Comparison of ENCODE assay signal across 13 cellular contexts in genomic region chr11:35362571-35362980, GRCh38. TPM values are rescaled to one million over a fixed set of nuclear protein-coding genes. Genes with fewer than 3 reads are reported as not detected.
DNase-seq lines count a peak whose midpoint lies in the region; ATAC-seq and TF ChIP-seq lines count a peak whose summit lies in the region.
"Had no signal": no experiment of that assay in that cellular context is flagged by ENCODE, and none has a peak within 500 bp of the region (broad histone marks: within the 10 kb centered on the region; RNA-seq: fewer than 3 reads in every experiment).

No MANE protein-coding gene starts in this region.

- H3K4me2 ChIP-seq in SK-N-SH (no peak overlapping the region), PC-9 (peak overlapping the region; percentile 71)

- CTCF ChIA-PET in SK-N-SH (lab: Yijun Ruan, JAX), result interaction anchor here (1.5 to 3.5 kb wide), 3 partner anchors 27 to 56 kb away, joined by 3 to 13 read pairs (median 5); no protein-coding TSS in a partner anchor
- CTCF ChIA-PET in PC-9 (lab: Charles Lee), result interaction anchor here (0.5 kb wide), 1 partner anchor 87 kb away, joined by 4 read pairs; no protein-coding TSS in a partner anchor

- no peak overlapping the region for H3K4me3 Mint-ChIP-seq in stimulated activated memory B cell treated with anti-CD40 and anti-IgM and Interleukin-4, amounts not matched to agents 10 μg/mL and 1 μg/mL and 100 μg/mL, for 72 hours

- no peak for ATAC-seq in SK-N-SH treated with all-trans-retinoic acid at 6 μM for 48 hours
- no peak for ATAC-seq in stimulated activated memory B cell treated with anti-CD40 and anti-IgM and Interleukin-4, amounts not matched to agents 10 μg/mL and 1 μg/mL and 100 μg/mL, for 72 hours

- H4K20me1 ChIP-seq in SK-N-SH (ENCODE audit: insufficient read depth) (no peaks in the 10 kb centered on the region), PC-9 (ENCODE audit: insufficient read depth) (no peaks in the 10 kb centered on the region)

- BruUV-seq in PC-9 (replicated peaks; lab: Mats Ljungman, UMichigan), result no TSS peak

- H3K9me2 ChIP-seq in SK-N-SH, result no peaks in the 10 kb centered on the region
- no peaks in the 10 kb centered on the region for H3K9me2 ChIP-seq in PC-9 (ENCODE audit: insufficient read depth)

- peak; percentile 22 for TF ChIP-seq CTCF in SK-N-SH (IDR thresholded peaks at IDR 0.05)
- TF ChIP-seq CTCF in PC-9 (conservative IDR thresholded peaks at IDR 0.05), result peak; percentile 51
- no peak for TF ChIP-seq CTCF in fibroblast of mammary gland (conservative IDR thresholded peaks at IDR 0.05; ENCODE audit: control insufficient read depth, insufficient read depth, low read depth, low read length)
- no peak for TF ChIP-seq CTCF in tibial artery (IDR thresholded peaks at IDR 0.05)

- H3K27me3 Mint-ChIP-seq in stimulated activated memory B cell treated with anti-CD40 and anti-IgM and Interleukin-4, amounts not matched to agents 10 μg/mL and 1 μg/mL and 100 μg/mL, for 72 hours, result peaks cover 9% of the 10 kb centered on the region

- no peaks in the 10 kb centered on the region for H3K4me1 Mint-ChIP-seq in stimulated activated memory B cell treated with anti-CD40 and anti-IgM and Interleukin-4, amounts not matched to agents 10 μg/mL and 1 μg/mL and 100 μg/mL, for 72 hours

- H3K4me3 ChIP-seq in SK-N-SH (ENCODE audit: low read depth in 2 of 2, low read length in 1 of 2) (no peak overlapping the region), PC-9 (no peak overlapping the region), fibroblast of mammary gland (ENCODE audit: control insufficient read depth, low read depth, low read length) (no peak overlapping the region), tibial artery (no peak overlapping the region)
- H3K4me3 ChIP-seq: lung, thoracic aorta had no signal

- intact Hi-C loops in PC-9 (cut with micrococcal nuclease; ENCODE audit: unreplicated experiment), result loop anchor here (5.0 to 10.0 kb wide), 3 partner anchors 125 to 218 kb away; no protein-coding TSS in a partner anchor
- intact Hi-C loops in tibial artery (cut with DNase I; ENCODE audit: low total_unique reads), result no loop called here

- POLR2A ChIA-PET in SK-N-SH (lab: Yijun Ruan, JAX) (no interaction called here), PC-9 (lab: Charles Lee; ENCODE audit: unreplicated experiment) (interaction anchor here (0.5 kb wide), 1 partner anchor 10 kb away, joined by 3 read pairs; no protein-coding TSS in a partner anchor)

- H3K9me3 ChIP-seq in SK-N-SH (no peaks in the 10 kb centered on the region), PC-9 (ENCODE audit: insufficient read depth, low read depth) (peaks cover 7% of the 10 kb centered on the region), tibial artery (no peaks in the 10 kb centered on the region)
- H3K9me3 ChIP-seq: thoracic aorta had no signal

- no peak for TF ChIP-seq RAD21 in SK-N-SH (IDR thresholded peaks at IDR 0.05; ENCODE audit: low read length)

- no peak overlapping the region for H3K27ac Mint-ChIP-seq in stimulated activated memory B cell treated with anti-CD40 and anti-IgM and Interleukin-4, amounts not matched to agents 10 μg/mL and 1 μg/mL and 100 μg/mL, for 72 hours

- TF ChIP-seq EP300 in SK-N-SH (IDR thresholded peaks at IDR 0.05; ENCODE audit: borderline replicate concordance in 1 of 2, low read depth in 1 of 2, low read length in 1 of 2), result no peak

- 100% methylated on average over 1 of the region's 1 CpG for WGBS in SK-N-SH (ENCODE audit: low lambda C conversion rate)

- H3K9ac ChIP-seq in SK-N-SH, result no peak overlapping the region

- no peak overlapping the region for H2AFZ ChIP-seq in SK-N-SH (ENCODE audit: low read depth)
- H2AFZ ChIP-seq in PC-9, result no peak overlapping the region

- DNase-seq in SK-N-SH (no peak), PC-9 (peak in 1 of 2 experiments; percentile 90), fibroblast of mammary gland (ENCODE audit: low read depth) (peak; percentile 57), tibial artery (no peak), GDM1 (lab: John Stamatoyannopoulos, UW) (no peak), NCI-H524 (lab: John Stamatoyannopoulos, UW) (no peak)
- DNase-seq: activated CD4-positive, alpha-beta T cell treated with anti-CD3 and anti-CD28 coated beads for 4 hours; amygdala had no signal

- peaks cover 13% of the 10 kb centered on the region for H3F3A ChIP-seq in SK-N-SH (replicated peaks; ENCODE audit: insufficient read depth)
- peaks cover 24% of the 10 kb centered on the region for H3F3A ChIP-seq in PC-9 (ENCODE audit: insufficient read depth, low read depth)

- no peaks in the 10 kb centered on the region for H3K36me3 Mint-ChIP-seq in stimulated activated memory B cell treated with anti-CD40 and anti-IgM and Interleukin-4, amounts not matched to agents 10 μg/mL and 1 μg/mL and 100 μg/mL, for 72 hours

- no peak overlapping the region for H3K27ac ChIP-seq in SK-N-SH (ENCODE audit: low read depth in 2 of 2, low read length in 1 of 2)
- peak overlapping the region; percentile 84 for H3K27ac ChIP-seq in PC-9
- peak overlapping the region; percentile 30 to 69 for H3K27ac ChIP-seq in tibial artery

- no peaks in the 10 kb centered on the region for H3K27me3 ChIP-seq in SK-N-SH (ENCODE audit: insufficient read depth)
- H3K27me3 ChIP-seq in PC-9 (ENCODE audit: insufficient read depth, low read depth), result no peaks in the 10 kb centered on the region
- no peaks in the 10 kb centered on the region for H3K27me3 ChIP-seq in tibial artery

- H3K79me2 ChIP-seq in SK-N-SH (ENCODE audit: insufficient read depth) (no peaks in the 10 kb centered on the region), PC-9 (ENCODE audit: low read depth) (no peaks in the 10 kb centered on the region)

- peaks cover 3% of the 10 kb centered on the region for H3K9me3 Mint-ChIP-seq in stimulated activated memory B cell treated with anti-CD40 and anti-IgM and Interleukin-4, amounts not matched to agents 10 μg/mL and 1 μg/mL and 100 μg/mL, for 72 hours

- peaks cover 3 to 18% of the 10 kb centered on the region in 2 experiments; a peak in 3 of 4 replicates for H3K4me1 ChIP-seq in SK-N-SH (ENCODE audit: control insufficient read depth in 1 of 2, insufficient read depth in 2 of 2, low read depth in 1 of 2, low read length in 1 of 2)
- H3K4me1 ChIP-seq in PC-9 (replicated peaks; ENCODE audit: insufficient read depth), result peaks cover 47% of the 10 kb centered on the region
- H3K4me1 ChIP-seq in tibial artery, result peaks cover 0 to 64% (median 35%) of the 10 kb centered on the region in 4 donors

- H3K36me3 ChIP-seq in SK-N-SH (replicated peaks in 1 of 2; ENCODE audit: control insufficient read depth in 1 of 2, insufficient read depth in 2 of 2, low read length in 1 of 2), result no peaks in the 10 kb centered on the region
- no peaks in the 10 kb centered on the region for H3K36me3 ChIP-seq in PC-9 (ENCODE audit: low read depth)
- H3K36me3 ChIP-seq in tibial artery, result no peaks in the 10 kb centered on the region
- H3K36me3 ChIP-seq: thoracic aorta had no signal

TF ChIP-seq in SK-N-SH, 30 proteins besides CTCF, POLR2A, EP300 and RAD21:
- no peak for TF ChIP-seq RCOR1 (IDR thresholded peaks at IDR 0.05; ENCODE audit: low read length)
- TF ChIP-seq TCF12 (IDR thresholded peaks at IDR 0.05), result peak; percentile 50; the same call in 1 of the 2 replicates
- TF ChIP-seq EZH2phosphoT487 (IDR thresholded peaks at IDR 0.05; ENCODE audit: borderline replicate concordance, low read depth), result no peak

TF ChIP-seq in SK-N-SH treated with all-trans-retinoic acid at 6 μM for 48 hours, 23 proteins besides CTCF, POLR2A, EP300 and RAD21 (continues in another document):
- no peak for TF ChIP-seq ESRRG (CRISPR knock-in tag; IDR thresholded peaks at IDR 0.05)
- no peak for TF ChIP-seq ZNF70 (CRISPR knock-in tag; IDR thresholded peaks at IDR 0.05)
- TF ChIP-seq ZC3H10 (CRISPR knock-in tag; IDR thresholded peaks at IDR 0.05), result no peak
- TF ChIP-seq ZNF565 (CRISPR knock-in tag; conservative IDR thresholded peaks at IDR 0.05; ENCODE audit: low read depth), result no peak
- no peak for TF ChIP-seq TCF4 (CRISPR knock-in tag; IDR thresholded peaks at IDR 0.05; ENCODE audit: borderline replicate concordance)
- TF ChIP-seq ZFP30 (CRISPR knock-in tag; IDR thresholded peaks at IDR 0.05), result no peak
- no peak for TF ChIP-seq ISL1 (CRISPR knock-in tag; IDR thresholded peaks at IDR 0.05)
- TF ChIP-seq OSR1 (CRISPR knock-in tag; IDR thresholded peaks at IDR 0.05), result no peak
- no peak for TF ChIP-seq BACH2 (CRISPR knock-in tag; IDR thresholded peaks at IDR 0.05; ENCODE audit: borderline replicate concordance)
- TF ChIP-seq GLIS3 (CRISPR knock-in tag; IDR thresholded peaks at IDR 0.05), result no peak
- TF ChIP-seq RARB (CRISPR knock-in tag; IDR thresholded peaks at IDR 0.05), result no peak
- no peak for TF ChIP-seq PATZ1 (CRISPR knock-in tag; IDR thresholded peaks at IDR 0.05; ENCODE audit: borderline replicate concordance)
- no peak for TF ChIP-seq ARNTL (CRISPR knock-in tag; IDR thresholded peaks at IDR 0.05; ENCODE audit: borderline replicate concordance, low read depth)
- TF ChIP-seq CSDC2 (CRISPR knock-in tag; IDR thresholded peaks at IDR 0.05), result no peak
- no peak for TF ChIP-seq SNAI2 (CRISPR knock-in tag; IDR thresholded peaks at IDR 0.05)
- TF ChIP-seq ZNF8 (CRISPR knock-in tag; IDR thresholded peaks at IDR 0.05), result no peak

RNA-seq across cellular contexts. Expression of gene SLC1A2, which starts 56.8 kb away (rescaled TPM):
- under 0.01 and 0.05 TPM in 2 replicates for polyA plus RNA-seq in SK-N-SH (2012; rRNA removed)
- polyA plus RNA-seq in SK-N-SH (2012; cell fraction: cytosol; rRNA removed), result 0.01 and 0.04 TPM in 2 replicates
- 0.02 TPM in 1 of 2 replicates, not detected in the other for polyA plus RNA-seq in SK-N-SH (2012; cell fraction: nucleus; rRNA removed)
- total RNA-seq in PC-9 (2021), result 0.09 and 0.38 TPM in 2 replicates
- total RNA-seq: T-helper 1 cell treated with Interleukin-12 subunit alpha and Interleukin-12 subunit beta and Interleukin-4 antibody, amounts not matched to agents 30 ng/mL and 1 ng/mL, for 36 hours had no signal

Comparison
In these comparisons a context has a peak if more than half of its experiments do, and no peak if none do; other contexts are left out.
1. H3K27ac ChIP-seq: peak in PC-9 (single experiment) and tibial artery (2 of 2); none in SK-N-SH (0 of 2).
2. CTCF ChIP-seq: peak in SK-N-SH (single experiment) and PC-9 (single experiment); none in fibroblast of mammary gland (single experiment) and tibial artery (0 of 2).